In genomic region chr10:104640339-104641149, GRCh38 we compare ENCODE assay signal across 13 cellular contexts. TPM values are rescaled to one million over a fixed set of nuclear protein-coding genes. Genes with fewer than 3 reads are reported as not detected.
A peak's percentile ranks its signal among the peaks of the same experiment; 100 is the strongest.
DNase-seq lines count a peak whose midpoint lies in the region; ATAC-seq, FAIRE-seq and TF ChIP-seq lines count a peak whose summit lies in the region.
"Had no signal": no experiment of that assay in that cellular context is flagged by ENCODE, and none has a peak within 500 bp of the region (broad histone marks: within the 10 kb centered on the region; RNA-seq: fewer than 3 reads in every experiment).

No MANE protein-coding gene starts in this region.

- TF ChIP-seq POLR2A in H1 (IDR thresholded peaks at IDR 0.05; ENCODE audit: control extremely low read depth in 1 of 2, low read depth in 2 of 2, low read length in 2 of 2) = no peak

- peak in 1 of 3 experiments; percentile 3; a peak in 1 of 4 replicates for TF ChIP-seq CTCF in H1 (IDR thresholded peaks at IDR 0.05; ENCODE audit: control extremely low read depth in 1 of 3, insufficient read depth in 1 of 3, low read depth in 1 of 3, low read length in 3 of 3)
- TF ChIP-seq CTCF in neural crest cell (conservative IDR thresholded peaks at IDR 0.05) = peak; percentile 28

- POLR2A ChIA-PET in H1 (lab: Charles Lee; ENCODE audit: partially characterized antibody) = no interaction called here

- no peak for TF ChIP-seq EP300 in H1 (IDR thresholded peaks at IDR 0.05; ENCODE audit: borderline replicate concordance in 1 of 2, low read depth in 2 of 2, low read length in 2 of 2)

- peaks cover 20% of the 10 kb centered on the region for H3K4me1 Mint-ChIP-seq in neural crest cell
- H3K4me1 Mint-ChIP-seq: activated T-helper 17 cell treated with anti-CD3 and anti-CD28 coated beads, Interleukin-2, amount 50 U/mL, for 72 hours had no signal

- no peaks in the 10 kb centered on the region for H3K79me2 ChIP-seq in H1 (ENCODE audit: control insufficient read depth in 1 of 2, insufficient read depth in 2 of 2, low read length in 2 of 2)

- WGBS in H1 (ENCODE audit: extremely low coverage in 1 of 2, insufficient coverage in 1 of 2, insufficient read length in 1 of 2, insufficient replicate concordance in 2 of 2, low coverage in 1 of 2, low lambda C conversion rate in 2 of 2, missing lambda C conversion rate in 1 of 2), 2 experiments = 3% methylated on average over 20 of the region's 77 CpGs; no CpG with 5 or more reads in 1 of the 2 experiments

- H3K9me3 Mint-ChIP-seq in neural crest cell = no peaks in the 10 kb centered on the region
- H3K9me3 Mint-ChIP-seq: activated B cell treated with CpG ODN at 0.5 μM for 24 hours; activated T-helper 17 cell treated with anti-CD3 and anti-CD28 coated beads, Interleukin-2, amount 50 U/mL, for 72 hours; CD4-positive, alpha-beta T cell; central memory CD8-positive, alpha-beta T cell had no signal

- peaks cover 92% of the 10 kb centered on the region for H3K27me3 Mint-ChIP-seq in neural crest cell (ENCODE audit: low read depth)

- CTCF ChIA-PET in H1 (lab: Charles Lee; ENCODE audit: partially characterized antibody) = interaction anchor here (0.7 to 1.5 kb wide), 5 partner anchors 9 to 285 kb away, joined by 3 to 4 read pairs (median 3); no protein-coding TSS in a partner anchor

- no peak overlapping the region for H4K5ac ChIP-seq in H1 (ENCODE audit: insufficient read length, low read depth, low read length)

- H2AK5ac ChIP-seq in H1 (ENCODE audit: low read depth, low read length) = no peak overlapping the region

- no peaks in the 10 kb centered on the region for H3K79me1 ChIP-seq in H1 (ENCODE audit: low read depth, low read length)

- no peak overlapping the region for H3K56ac ChIP-seq in H1 (replicated peaks; ENCODE audit: insufficient read length, low read depth, low read length)

- H4K91ac ChIP-seq in H1 (replicated peaks; ENCODE audit: insufficient read length, low read length) = no peak overlapping the region

- peak; percentile 47 for DNase-seq in D341Med (ENCODE audit: low spot score)
- no peak for DNase-seq in H1 (ENCODE audit: low read depth in 1 of 2, low spot score in 2 of 2)
- DNase-seq in neural crest cell (ENCODE audit: low read depth, low spot score) = peak; percentile 20
- no peak for DNase-seq in LoVo (ENCODE audit: low spot score)
- DNase-seq in glomerular visceral epithelial cell (ENCODE audit: extremely low spot score) = no peak
- DNase-seq: activated B cell treated with CpG ODN at 0.5 μM for 24 hours; CD4-positive, alpha-beta T cell; SHP77 treated with DMSO at 0.1 percent for 48 hours had no signal

- TF ChIP-seq RAD21 in H1 (IDR thresholded peaks at IDR 0.05 in 1 of 2, conservative IDR thresholded peaks at IDR 0.05 in 1 of 2; ENCODE audit: low read depth in 2 of 2, low read length in 2 of 2) = no peak

- H3K27ac Mint-ChIP-seq in neural crest cell (ENCODE audit: unreplicated experiment) = no peak overlapping the region
- H3K27ac Mint-ChIP-seq: activated B cell treated with CpG ODN at 0.5 μM for 24 hours; activated T-helper 17 cell treated with anti-CD3 and anti-CD28 coated beads, Interleukin-2, amount 50 U/mL, for 72 hours; CD4-positive, alpha-beta T cell had no signal

- no peak overlapping the region for H3K23ac ChIP-seq in H1 (ENCODE audit: insufficient read length)

- H3K36me3 ChIP-seq in HUES48 (ENCODE audit: control insufficient read depth, insufficient read depth, low read length) (no peaks in the 10 kb centered on the region), H1 (ENCODE audit: control insufficient read depth in 2 of 4, insufficient read depth in 4 of 4, low read length in 3 of 4) (peaks cover 0 to 4% (median 0%) of the 10 kb centered on the region in 4 experiments; a peak in 1 of 8 replicates)

- H3K4me3 ChIP-seq in HUES48 (ENCODE audit: low read depth, low read length) (peak overlapping the region; percentile 88), H1 (ENCODE audit: extremely low read depth in 1 of 4, insufficient read depth in 2 of 4, low read depth in 3 of 4, low read length in 4 of 4) (peak overlapping the region; percentile 50 to 71 (median 60))

- H3K9me3 ChIP-seq in HUES48 (ENCODE audit: control insufficient read depth, insufficient read depth, low read length) (no peaks in the 10 kb centered on the region), H1 (ENCODE audit: insufficient read depth in 2 of 2, low read depth in 1 of 2, low read length in 1 of 2) (no peaks in the 10 kb centered on the region)

- H3K4me1 ChIP-seq in HUES48 (ENCODE audit: control insufficient read depth, insufficient read depth, low read length) = peaks cover 8% of the 10 kb centered on the region; the same call in 1 of the 2 replicates
- H3K4me1 ChIP-seq in H1 (replicated peaks in 1 of 4; ENCODE audit: control insufficient read depth in 3 of 4, insufficient read depth in 4 of 4, low read length in 3 of 4) = peaks cover 0 to 18% (median 7%) of the 10 kb centered on the region in 4 experiments; a peak in 4 of 7 replicates

- H3K4me3 Mint-ChIP-seq in neural crest cell = peak overlapping the region; percentile 89
- H3K4me3 Mint-ChIP-seq: activated B cell treated with CpG ODN at 0.5 μM for 24 hours; activated T-helper 17 cell treated with anti-CD3 and anti-CD28 coated beads, Interleukin-2, amount 50 U/mL, for 72 hours; CD4-positive, alpha-beta T cell; central memory CD8-positive, alpha-beta T cell had no signal

- H2BK20ac ChIP-seq in H1 (ENCODE audit: low read length) = no peak overlapping the region

- H3K9ac ChIP-seq in HUES48 (ENCODE audit: low read depth, low read length) (no peak overlapping the region), H1 (replicated peaks in 1 of 4; ENCODE audit: extremely low read depth in 1 of 4, low read depth in 3 of 4, low read length in 3 of 4) (no peak overlapping the region)

- H2AFZ ChIP-seq in H1 (ENCODE audit: low read length) = 0 out of 2 replicates have a peak overlapping the region, but pooled peaks have one; percentile 63

- H3K14ac ChIP-seq in H1 (ENCODE audit: insufficient read length) = no peak overlapping the region

- no peak for ATAC-seq in HG03571 (IDR thresholded peaks at IDR 0.05; ENCODE audit: unreplicated experiment)
- ATAC-seq in HG02623 (IDR thresholded peaks at IDR 0.05; ENCODE audit: unreplicated experiment) = no peak
- ATAC-seq: activated T-helper 17 cell treated with anti-CD3 and anti-CD28 coated beads, Interleukin-2, amount 50 U/mL, for 72 hours had no signal

- peak overlapping the region; percentile 69; the same call in 1 of the 2 replicates for H4K8ac ChIP-seq in H1 (ENCODE audit: extremely low read depth, insufficient read depth, low read length)

- no peak overlapping the region for H3K27ac ChIP-seq in HUES48 (ENCODE audit: low read depth, low read length)
- no peak overlapping the region for H3K27ac ChIP-seq in H1 (ENCODE audit: low read depth, low read length)

- no peaks in the 10 kb centered on the region for H4K20me1 ChIP-seq in H1 (replicated peaks in 1 of 2; ENCODE audit: control insufficient read depth in 1 of 2, insufficient read depth in 2 of 2, low read length in 2 of 2)

- no peak overlapping the region for H3K4ac ChIP-seq in H1 (replicated peaks; ENCODE audit: insufficient read length, low read depth, low read length)

- peaks cover 9% of the 10 kb centered on the region for H3K36me3 Mint-ChIP-seq in neural crest cell (ENCODE audit: low read depth)

- 0 out of 2 replicates have a peak overlapping the region, but pooled peaks have one; percentile 39 for H2BK12ac ChIP-seq in H1 (ENCODE audit: low read depth, low read length)

- H2BK120ac ChIP-seq in H1 (replicated peaks; ENCODE audit: low read depth, low read length) = no peak overlapping the region

- no peak overlapping the region for H2BK5ac ChIP-seq in H1 (ENCODE audit: low read depth, low read length)

- FAIRE-seq in H1 (lab: Jason Lieb, UNC) = no peak

- no peak overlapping the region for H2BK15ac ChIP-seq in H1 (ENCODE audit: low read length)

- no peak overlapping the region for H3K18ac ChIP-seq in H1 (ENCODE audit: extremely low read depth, low read length)

- H3K23me2 ChIP-seq in H1 (ENCODE audit: low read depth, low read length) = peaks cover 32% of the 10 kb centered on the region

- peaks cover 87% of the 10 kb centered on the region for H3K27me3 ChIP-seq in HUES48 (ENCODE audit: control insufficient read depth, insufficient read depth, low read length)
- H3K27me3 ChIP-seq in H1 (replicated peaks in 1 of 4; ENCODE audit: control insufficient read depth in 3 of 4, extremely low read depth in 1 of 4, insufficient read depth in 3 of 4, low read length in 3 of 4) = peaks cover 33 to 69% (median 64%) of the 10 kb centered on the region in 4 experiments

- H3K4me2 ChIP-seq in H1 (ENCODE audit: insufficient read depth in 1 of 2, low read depth in 2 of 2, low read length in 2 of 2) = peak overlapping the region; percentile 69 to 98

TF ChIP-seq in H1, 55 proteins besides CTCF, POLR2A, EP300 and RAD21:
- TF ChIP-seq CTBP2 (IDR thresholded peaks at IDR 0.05; ENCODE audit: borderline replicate concordance, insufficient read depth, insufficient read length, low read length) (no peak), RNF2 (IDR thresholded peaks at IDR 0.05; ENCODE audit: borderline replicate concordance, low read depth, low read length, missing control alignments, poor library complexity, severe bottlenecking) (peak; percentile 27), KDM5A (IDR thresholded peaks at IDR 0.05; ENCODE audit: low read length) (no peak), SUZ12 (IDR thresholded peaks at IDR 0.05; ENCODE audit: low read length) (peak; percentile 83), ASH2L (IDR thresholded peaks at IDR 0.05; ENCODE audit: low read length) (no peak), RFX5 (IDR thresholded peaks at IDR 0.05; ENCODE audit: borderline replicate concordance, low read depth, low read length) (no peak), JUN (IDR thresholded peaks at IDR 0.05; ENCODE audit: low read depth, low read length) (no peak), POU5F1 (IDR thresholded peaks at IDR 0.05; ENCODE audit: low read depth, low read length) (no peak), YY1 (IDR thresholded peaks at IDR 0.05; ENCODE audit: low read depth, low read length) (no peak), EZH2 (IDR thresholded peaks at IDR 0.05; ENCODE audit: low read depth, low read length, severe bottlenecking) (peak; percentile 73)

RNA-seq across cellular contexts. Expression of gene SORCS3, which starts 0.5 kb away (rescaled TPM):
- 0.82 and 0.88 TPM in 2 replicates for total RNA-seq in H1 (2021; fragmentation: NEBNext Ultra II Directional; extraction: Animal tissue kit (Norgen Biotek cat#: 25700))
- polyA plus RNA-seq in H1 (2011; rRNA removed) = 0.25 and 0.26 TPM in 2 replicates
- polyA plus RNA-seq in H1 (2011; cell fraction: cytosol; rRNA removed) = 0.32 TPM
- polyA plus RNA-seq in H1 (2011; cell fraction: nucleus; rRNA removed) = 0.67 TPM
- polyA plus RNA-seq in H1 (2012, experiment 1 of 2) = 0.20 to 0.30 TPM (median 0.27 TPM) in 4 replicates
- not detected for polyA plus RNA-seq in H1 (2012, experiment 2 of 2)
- polyA plus RNA-seq in H1 (2013, experiment 1 of 2) = 0.49 TPM
- 0.52 TPM for polyA plus RNA-seq in H1 (2013, experiment 2 of 2)
- 0.80 and 1.5 TPM in 2 replicates for polyA minus RNA-seq in H1 (2011; rRNA and poly(A)+ RNA removed)
- polyA minus RNA-seq in H1 (2011; cell fraction: cytosol; rRNA and poly(A)+ RNA removed) = 0.73 TPM
- 1.9 TPM for polyA minus RNA-seq in H1 (2011; cell fraction: nucleus; rRNA and poly(A)+ RNA removed)
- total RNA-seq in neural crest cell = 3.3 and 3.4 TPM in 2 replicates
- total RNA-seq: activated B cell treated with CpG ODN at 0.5 μM for 24 hours; activated T-helper 17 cell treated with anti-CD3 and anti-CD28 coated beads, Interleukin-2, amount 50 U/mL, for 72 hours had no signal

Comparison
In these comparisons a context has a peak if more than half of its experiments do, and no peak if none do; other contexts are left out.
1. DNase-seq: peak in D341Med (single experiment) and neural crest cell (single experiment); none in H1 (0 of 2), LoVo (single experiment) and glomerular visceral epithelial cell (single experiment).